ENCODE assay signal across 31 cellular contexts in genomic region chr4:147747787-147748454, GRCh38. TPM values are rescaled to one million over a fixed set of nuclear protein-coding genes. Genes with fewer than 3 reads are reported as not detected.
DNase-seq lines count a peak whose midpoint lies in the region; ATAC-seq, FAIRE-seq and TF ChIP-seq lines count a peak whose summit lies in the region.
"Had no signal": no experiment of that assay in that cellular context is flagged by ENCODE, and none has a peak within 500 bp of the region (broad histone marks: within the 10 kb centered on the region; RNA-seq: fewer than 3 reads in every experiment).

No MANE protein-coding gene starts in this region.

- POLR2A ChIA-PET in PC-9 (lab: Charles Lee; ENCODE audit: unreplicated experiment): no interaction called here

- BruUV-seq in PC-9 (replicated peaks; lab: Mats Ljungman, UMichigan): no TSS peak

- DNase-seq in T-helper 17 cell (no peak), left lobe of liver (ENCODE audit: low spot score) (peak; percentile 62), small intestine (peak; percentile 82), endothelial cell (ENCODE audit: low spot score) (no peak), NCI-H69 (lab: John Stamatoyannopoulos, UW) (no peak), NCI-H526 (lab: John Stamatoyannopoulos, UW) (no peak), PC-9 (no peak)
- DNase-seq in effector memory CD8-positive, alpha-beta T cell: no peak
- DNase-seq: activated CD4-positive, alpha-beta T cell treated with anti-CD3 and anti-CD28 coated beads, Interleukin-2, amount 50 U/mL, for 4 hours; activated naive CD4-positive, alpha-beta T cell treated with anti-CD3 and anti-CD28 coated beads for 36 hours; activated T-cell treated with anti-CD3 and anti-CD28 coated beads, Interleukin-2, amount 50 U/mL, for 72 hours; adrenal gland; CD4-positive, CD25-positive, alpha-beta regulatory T cell; effector CD4-positive, alpha-beta T cell; HFFc6; islet precursor cell; lower lobe of right lung; NCI-H1105; NCI-H187 treated with DMSO at 0.1 percent for 48 hours; NCI-H524; OCI-M1; stimulated activated naive CD4-positive, alpha-beta T cell treated with Interleukin-2 at 50 U/mL for 16 hours; testis had no signal

- WGBS in small intestine, 3 donors: 45 to 76% (median 52%) methylated on average over 5 of the region's 5 CpGs

- ATAC-seq in T-helper 17 cell (no peak), left lobe of liver (peak; percentile 92)
- no peak for ATAC-seq in effector memory CD8-positive, alpha-beta T cell (replicated peaks)
- ATAC-seq: activated CD4-positive, CD25-positive, alpha-beta regulatory T cell treated with anti-CD3 and anti-CD28 coated beads, Interleukin-2, amount 50 U/mL, for 24 hours; activated T-cell treated with anti-CD3 and anti-CD28 coated beads, Interleukin-2, amount 50 U/mL, for 72 hours; GM23338; K562; lower lobe of right lung; natural killer cell treated with Interleukin-12 subunit alpha and Interleukin-12 subunit beta and Interleukin-15 and Interleukin-18, amount 100 ng/mL, for 72 hours had no signal

- H3K4me3 ChIP-seq in small intestine (ENCODE audit: low read depth in 1 of 2, low read length in 2 of 2) (no peak overlapping the region), PC-9 (no peak overlapping the region)
- H3K4me3 ChIP-seq: A549, adrenal gland, GM23338, K562, lower lobe of right lung, skin epidermis, testis, vagina had no signal

- no peak overlapping the region for H3K27ac ChIP-seq in small intestine (ENCODE audit: low read depth in 1 of 2, low read length in 1 of 2)
- H3K27ac ChIP-seq in PC-9: no peak overlapping the region
- H3K27ac ChIP-seq: A549, adrenal gland, lower lobe of right lung, skin epidermis, testis, vagina had no signal

- H4K20me1 ChIP-seq in PC-9 (ENCODE audit: insufficient read depth): no peaks in the 10 kb centered on the region

- CTCF ChIA-PET in PC-9 (lab: Charles Lee): no interaction called here

- H3K27ac Mint-ChIP-seq in T-helper 17 cell (peak overlapping the region; percentile 45), endothelial cell (ENCODE audit: unreplicated experiment) (no peak overlapping the region)
- peak overlapping the region; percentile 7 to 14 for H3K27ac Mint-ChIP-seq in effector memory CD8-positive, alpha-beta T cell
- H3K27ac Mint-ChIP-seq: activated naive CD4-positive, alpha-beta T cell treated with anti-CD3 and anti-CD28 coated beads for 36 hours; activated T-cell treated with anti-CD3 and anti-CD28 coated beads, Interleukin-2, amount 50 U/mL, for 72 hours; GM23338; HFFc6; natural killer cell treated with Interleukin-12 subunit alpha and Interleukin-12 subunit beta and Interleukin-15 and Interleukin-18, amount 100 ng/mL, for 72 hours had no signal

- H3K27me3 ChIP-seq in small intestine (ENCODE audit: control insufficient read depth in 2 of 2, insufficient read depth in 2 of 2, low read length in 2 of 2): no peaks in the 10 kb centered on the region
- H3K27me3 ChIP-seq in PC-9 (ENCODE audit: insufficient read depth, low read depth): no peaks in the 10 kb centered on the region
- H3K27me3 ChIP-seq: adrenal gland, testis, vagina had no signal

- H3K4me1 ChIP-seq in small intestine (ENCODE audit: control insufficient read depth in 2 of 2, insufficient read depth in 1 of 2, low read depth in 1 of 2, low read length in 1 of 2): no peaks in the 10 kb centered on the region
- H3K4me1 ChIP-seq in PC-9 (replicated peaks; ENCODE audit: insufficient read depth): no peaks in the 10 kb centered on the region
- H3K4me1 ChIP-seq: lower lobe of right lung, testis had no signal

- TF ChIP-seq CTCF in endothelial cell (IDR thresholded peaks at IDR 0.05; ENCODE audit: unreplicated experiment) (no peak), PC-9 (conservative IDR thresholded peaks at IDR 0.05) (no peak)

- H3K4me3 Mint-ChIP-seq in T-helper 17 cell (no peak overlapping the region), endothelial cell (ENCODE audit: unreplicated experiment) (no peak overlapping the region)
- H3K4me3 Mint-ChIP-seq in effector memory CD8-positive, alpha-beta T cell: no peak overlapping the region
- H3K4me3 Mint-ChIP-seq: activated naive CD4-positive, alpha-beta T cell treated with anti-CD3 and anti-CD28 coated beads for 36 hours; activated T-cell treated with anti-CD3 and anti-CD28 coated beads, Interleukin-2, amount 50 U/mL, for 72 hours; CD4-positive, CD25-positive, alpha-beta regulatory T cell; GM23338; HFFc6; natural killer cell treated with Interleukin-12 subunit alpha and Interleukin-12 subunit beta and Interleukin-15 and Interleukin-18, amount 100 ng/mL, for 72 hours had no signal

- H3K36me3 Mint-ChIP-seq in T-helper 17 cell (ENCODE audit: low read depth) (peaks cover 10% of the 10 kb centered on the region), endothelial cell (ENCODE audit: low read depth, unreplicated experiment) (no peaks in the 10 kb centered on the region)
- no peaks in the 10 kb centered on the region for H3K36me3 Mint-ChIP-seq in effector memory CD8-positive, alpha-beta T cell (ENCODE audit: insufficient read depth)
- H3K36me3 Mint-ChIP-seq: natural killer cell treated with Interleukin-12 subunit alpha and Interleukin-12 subunit beta and Interleukin-15 and Interleukin-18, amount 100 ng/mL, for 72 hours had no signal

- H3K27me3 Mint-ChIP-seq in T-helper 17 cell: no peaks in the 10 kb centered on the region
- H3K27me3 Mint-ChIP-seq in effector memory CD8-positive, alpha-beta T cell: no peaks in the 10 kb centered on the region
- H3K27me3 Mint-ChIP-seq in endothelial cell (ENCODE audit: unreplicated experiment): peaks cover 6% of the 10 kb centered on the region
- H3K27me3 Mint-ChIP-seq: CD4-positive, CD25-positive, alpha-beta regulatory T cell; natural killer cell treated with Interleukin-12 subunit alpha and Interleukin-12 subunit beta and Interleukin-15 and Interleukin-18, amount 100 ng/mL, for 72 hours had no signal

- intact Hi-C loops in PC-9 (cut with micrococcal nuclease; ENCODE audit: unreplicated experiment): no loop called here

- no peak overlapping the region for H3K4me2 ChIP-seq in PC-9
- H3K4me2 ChIP-seq: A549, GM23338 had no signal

- H3K4me1 Mint-ChIP-seq in T-helper 17 cell (peaks cover 15% of the 10 kb centered on the region), endothelial cell (ENCODE audit: unreplicated experiment) (no peaks in the 10 kb centered on the region)
- H3K4me1 Mint-ChIP-seq in effector memory CD8-positive, alpha-beta T cell (ENCODE audit: low read depth in 2 of 2): peaks cover 23 to 26% of the 10 kb centered on the region in 2 donors

- no peak for FAIRE-seq in small intestine (lab: Jason Lieb, UNC)
- FAIRE-seq: A549, colon, K562 had no signal

- H3K36me3 ChIP-seq in small intestine (ENCODE audit: control insufficient read depth in 2 of 2, insufficient read depth in 2 of 2, low read length in 2 of 2) (no peaks in the 10 kb centered on the region), PC-9 (ENCODE audit: low read depth) (no peaks in the 10 kb centered on the region)
- H3K36me3 ChIP-seq: adrenal gland, vagina had no signal

- no peak overlapping the region for H2AFZ ChIP-seq in PC-9
- H2AFZ ChIP-seq: GM23338 had no signal

- peaks cover 40% of the 10 kb centered on the region for H3K79me2 ChIP-seq in PC-9 (ENCODE audit: low read depth)

- no peaks in the 10 kb centered on the region for H3K9me3 Mint-ChIP-seq in effector memory CD8-positive, alpha-beta T cell
- no peaks in the 10 kb centered on the region for H3K9me3 Mint-ChIP-seq in endothelial cell (ENCODE audit: unreplicated experiment)
- H3K9me3 Mint-ChIP-seq: activated naive CD4-positive, alpha-beta T cell treated with anti-CD3 and anti-CD28 coated beads for 36 hours; activated T-cell treated with anti-CD3 and anti-CD28 coated beads, Interleukin-2, amount 50 U/mL, for 72 hours; CD4-positive, CD25-positive, alpha-beta regulatory T cell; GM23338; HFFc6; natural killer cell treated with Interleukin-12 subunit alpha and Interleukin-12 subunit beta and Interleukin-15 and Interleukin-18, amount 100 ng/mL, for 72 hours had no signal

- H3K9me3 ChIP-seq in T-helper 17 cell (ENCODE audit: control insufficient read depth, low read length, poor library complexity, severe bottlenecking): no peaks in the 10 kb centered on the region
- no peaks in the 10 kb centered on the region for H3K9me3 ChIP-seq in small intestine (ENCODE audit: control insufficient read depth, low read depth)
- no peaks in the 10 kb centered on the region for H3K9me3 ChIP-seq in PC-9 (ENCODE audit: insufficient read depth, low read depth)
- H3K9me3 ChIP-seq: A549, adrenal gland, lower lobe of right lung, testis, vagina had no signal

- H3F3A ChIP-seq in PC-9 (ENCODE audit: insufficient read depth, low read depth): no peaks in the 10 kb centered on the region

- H3K9me2 ChIP-seq in PC-9 (ENCODE audit: insufficient read depth): no peaks in the 10 kb centered on the region

RNA-seq across cellular contexts. Expression of gene ARHGAP10, which starts 16.0 kb away (rescaled TPM):
- total RNA-seq in T-helper 17 cell (10 to 100 TPM; 14.6 to 23.3 TPM), left lobe of liver (8.0 TPM), endothelial cell (ENCODE audit: unreplicated experiment) (4.6 TPM), PC-9 (2021) (21.7 and 27.5 TPM in 2 replicates)
- polyA plus RNA-seq in small intestine: 1 to 10 TPM; 3.4 to 9.7 (median 3.8) TPM

Comparison
In these comparisons a context has a peak if more than half of its experiments do, and no peak if none do; other contexts are left out.
1. DNase-seq: peak in left lobe of liver (single experiment) and small intestine (single experiment); none in T-helper 17 cell (0 of 3), effector memory CD8-positive, alpha-beta T cell (0 of 3), endothelial cell (single experiment), NCI-H69 (single experiment), NCI-H526 (0 of 2) and PC-9 (0 of 2).